Comparison of ENCODE assay signal across 7 cellular contexts in genomic region chr9:118426772-118427171, GRCh38.
"Had no signal": no experiment of that assay in that cellular context is flagged by ENCODE, and none has a peak within 500 bp of the region (broad histone marks: within the 10 kb centered on the region; RNA-seq: fewer than 3 reads in every experiment).

No MANE protein-coding gene starts in this region.

- H3K4me2 ChIP-seq: KMS-11 had no signal

- H3K4me3 Mint-ChIP-seq: IgD-negative memory B cell had no signal

- H3K4me1 Mint-ChIP-seq: IgD-negative memory B cell had no signal

- DNase-seq: Karpas-422, KBM-7, KG1 had no signal

- FAIRE-seq: HTR-8/SVneo had no signal

- H3K27me3 Mint-ChIP-seq: IgD-negative memory B cell had no signal

- H3K27ac Mint-ChIP-seq: IgD-negative memory B cell had no signal

- H3K27ac ChIP-seq: HL-60, KMS-11 had no signal

- H3K36me3 Mint-ChIP-seq: IgD-negative memory B cell had no signal

- H3K9ac ChIP-seq: KMS-11 had no signal
